In the genomic region with DNA sequence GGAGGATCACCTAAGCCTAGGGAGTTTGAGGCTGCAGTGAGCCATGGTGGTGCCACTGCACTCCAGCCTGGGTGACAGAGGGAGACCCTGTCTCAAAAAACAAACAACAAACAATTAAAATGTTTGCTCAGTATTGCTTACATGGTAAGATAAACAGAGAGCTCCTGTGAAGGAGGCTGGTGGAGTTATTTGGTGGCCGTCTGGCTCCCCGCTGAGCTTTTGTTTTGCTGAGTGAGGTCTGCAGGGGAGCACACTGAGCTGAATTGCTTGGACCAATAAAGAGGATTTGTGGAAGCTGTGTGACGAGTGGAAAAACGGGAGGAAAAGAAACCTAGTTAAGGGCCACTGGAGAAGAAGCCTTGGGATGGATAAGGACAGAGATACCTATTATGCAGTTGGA, we compare ENCODE assay signal across 24 cellular contexts. TPM values are rescaled to one million over a fixed set of nuclear protein-coding genes. Genes with fewer than 3 reads are reported as not detected.
DNase-seq lines count a peak whose midpoint lies in the region; ATAC-seq and TF ChIP-seq lines count a peak whose summit lies in the region.
"Had no signal": no experiment of that assay in that cellular context is flagged by ENCODE, and none has a peak within 500 bp of the region (broad histone marks: within the 10 kb centered on the region; RNA-seq: fewer than 3 reads in every experiment).

No MANE protein-coding gene starts in this region.

- no peak for TF ChIP-seq EP300 in tibial nerve (IDR thresholded peaks at IDR 0.05)

- H3K36me3 ChIP-seq in tibial nerve = no peaks in the 10 kb centered on the region
- H3K36me3 ChIP-seq: left ventricle myocardium inferior, SJSA1, uterus had no signal

- H3K4me3 ChIP-seq in tibial nerve = no peak overlapping the region
- H3K4me3 ChIP-seq: GM12878, left ventricle myocardium inferior, SJSA1, uterus had no signal

- ATAC-seq in GM21619 (IDR thresholded peaks at IDR 0.05; ENCODE audit: unreplicated experiment) (no peak), GM18520 (IDR thresholded peaks at IDR 0.05; ENCODE audit: unreplicated experiment) (no peak)
- ATAC-seq: GM12878, sciatic nerve had no signal

- no peaks in the 10 kb centered on the region for H3K9me3 ChIP-seq in tibial nerve
- H3K9me3 ChIP-seq: left ventricle myocardium inferior, uterus had no signal

- no peak overlapping the region for H3K27ac ChIP-seq in tibial nerve
- H3K27ac ChIP-seq: left ventricle myocardium inferior, SJSA1, uterus had no signal

- no peak for TF ChIP-seq POLR2A in tibial nerve (IDR thresholded peaks at IDR 0.05)

- TF ChIP-seq CTCF in tibial nerve (IDR thresholded peaks at IDR 0.05) = no peak

- H3K4me1 ChIP-seq in tibial nerve = peaks cover 0 to 9% (median 0%) of the 10 kb centered on the region in 4 donors
- H3K4me1 ChIP-seq: left ventricle myocardium inferior, SJSA1, uterus had no signal

- 76 to 78% methylated on average over 4 of the region's 4 CpGs for WGBS in tibial nerve, 2 donors

- no peaks in the 10 kb centered on the region for H3K27me3 ChIP-seq in tibial nerve
- H3K27me3 ChIP-seq: SJSA1, uterus had no signal

- DNase-seq in DMS53 treated with DMSO at 0.1 percent for 48 hours (lab: John Stamatoyannopoulos, UW; ENCODE audit: unreplicated experiment) (peak; percentile 67), NCI-H2029 (lab: John Stamatoyannopoulos, UW) (peak; percentile 91), NCI-H774 (lab: John Stamatoyannopoulos, UW) (peak; percentile 67), iPS-NIHi7 (ENCODE audit: extremely low spot score) (peak; percentile 56), tibial nerve (ENCODE audit: low spot score in 2 of 2) (no peak)
- DNase-seq in stimulated activated naive CD4-positive, alpha-beta T cell (lab: John Stamatoyannopoulos, UW) = no peak
- DNase-seq: activated CD4-positive, alpha-beta T cell treated with anti-CD3 and anti-CD28 coated beads for 4 hours; activated naive CD4-positive, alpha-beta T cell treated with anti-CD3 and anti-CD28 coated beads, Interleukin-2, amount 10 ng/mL, durations not matched to agents 7 days and 5 days; activated T-cell treated with anti-CD3 and anti-CD28 coated beads, Interleukin-2, amount 50 U/mL, for 48 hours; aorta; CD4-positive, CD25-positive, alpha-beta regulatory T cell; dermis blood vessel endothelial cell; left ventricle myocardium inferior; midbrain; NCI-H1092 treated with DMSO at 0.1 percent for 48 hours; NK-92 treated with Interleukin-12 subunit alpha and Interleukin-12 subunit beta, amount 100 ng/mL, for 24 hours; stimulated activated CD4-positive, alpha-beta T cell treated with anti-CD3 and anti-CD28 coated beads, Interleukin-15, amount 100 ng/mL, for 24 hours; uterus had no signal

RNA-seq across cellular contexts. Expression of gene BMP6, which starts 41.1 kb away (rescaled TPM):
- total RNA-seq in tibial nerve = 1 to 10 TPM; 4.8 to 8.8 (median 7.3) TPM
- total RNA-seq: T-helper 1 cell treated with Interleukin-12 subunit alpha and Interleukin-12 subunit beta and Interleukin-4 antibody, amounts not matched to agents 30 ng/mL and 1 ng/mL, for 36 hours had no signal

Comparison
In these comparisons a context has a peak if more than half of its experiments do, and no peak if none do; other contexts are left out.
1. DNase-seq: peak in DMS53 treated with DMSO at 0.1 percent for 48 hours (single experiment), NCI-H2029 (single experiment), NCI-H774 (single experiment) and iPS-NIHi7 (single experiment); none in stimulated activated naive CD4-positive, alpha-beta T cell (0 of 6) and tibial nerve (0 of 2).